17 cellular contexts compared by ENCODE assay signal in the genomic region with DNA sequence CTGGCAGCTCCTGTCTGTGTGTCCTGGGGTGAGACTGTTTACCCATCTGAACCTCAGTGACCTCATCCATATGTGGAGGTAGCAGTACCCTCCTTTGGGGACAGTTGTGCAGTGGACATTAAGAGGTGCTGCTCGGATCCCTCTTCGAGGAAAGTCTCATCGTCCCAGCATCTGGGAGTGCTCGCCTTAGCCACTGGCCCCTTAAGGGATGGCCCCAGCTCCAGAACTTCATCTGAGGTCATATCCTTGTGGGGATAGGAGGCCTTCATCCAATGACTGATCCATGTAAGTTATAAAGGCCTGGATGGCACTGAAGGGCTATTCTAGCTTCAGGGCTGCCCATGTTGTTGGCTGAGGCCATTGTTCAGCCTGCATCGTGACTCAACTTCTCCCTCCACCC.
"Had no signal": no experiment of that assay in that cellular context is flagged by ENCODE, and none has a peak within 500 bp of the region (broad histone marks: within the 10 kb centered on the region; RNA-seq: fewer than 3 reads in every experiment).

No MANE protein-coding gene starts in this region.

- H3K27ac ChIP-seq: epithelial cell of prostate, left lung, parathyroid adenoma, WERI-Rb-1 had no signal

- ATAC-seq: natural killer cell; stimulated activated naive CD8-positive, alpha-beta T cell treated with anti-CD3 and anti-CD28 coated beads, Interleukin-15, Interleukin-2, amounts not matched to agents 100 U/mL and 50 U/mL, for 24 hours had no signal

- H3K4me1 ChIP-seq: left lung, parathyroid adenoma had no signal

- H3K27me3 ChIP-seq: left lung had no signal

- H3K4me3 ChIP-seq: dorsolateral prefrontal cortex, left lung had no signal

- H3K9me3 ChIP-seq: left lung had no signal

- H3K9ac ChIP-seq: parathyroid adenoma had no signal

- DNase-seq: activated CD4-positive, alpha-beta T cell treated with anti-CD3 and anti-CD28 coated beads for 1 hour; activated CD4-positive, alpha-beta T cell treated with anti-CD3 and anti-CD28 coated beads, Interleukin-2, amount 50 U/mL, for 4 hours; activated naive CD8-positive, alpha-beta T cell treated with anti-CD3 and anti-CD28 coated beads for 36 hours; amniotic stem cell; caudate nucleus; endodermal cell; foreskin melanocyte; natural killer cell; stimulated activated CD4-positive, alpha-beta T cell treated with anti-CD3 and anti-CD28 coated beads, Interleukin-2, amount 100 ng/mL, for 24 hours; stimulated activated naive CD8-positive, alpha-beta T cell treated with anti-CD3 and anti-CD28 coated beads, Interleukin-15, Interleukin-2, amounts not matched to agents 100 U/mL and 50 U/mL, for 24 hours; SW 1271; T-helper 2 cell; WERI-Rb-1 had no signal

- H3K36me3 ChIP-seq: left lung, WERI-Rb-1 had no signal

- H2AFZ ChIP-seq: parathyroid adenoma had no signal
